Comparison of ENCODE assay signal across 8 cellular contexts in genomic region chr6:31272856-31273626, GRCh38. TPM values are rescaled to one million over a fixed set of nuclear protein-coding genes. Genes with fewer than 3 reads are reported as not detected.
DNase-seq lines count a peak whose midpoint lies in the region; FAIRE-seq and TF ChIP-seq lines count a peak whose summit lies in the region.

No MANE protein-coding gene starts in this region.

- H3K9me2 ChIP-seq in OCI-LY7 (ENCODE audit: insufficient read depth, low read length), result no peaks in the 10 kb centered on the region

- peaks cover 41% of the 10 kb centered on the region for H3K4me1 ChIP-seq in CD8-positive, alpha-beta memory T cell (ENCODE audit: insufficient read depth, low read length)
- H3K4me1 ChIP-seq in OCI-LY7 (ENCODE audit: insufficient read depth, low read length, poor library complexity, severe bottlenecking), result peaks cover 68% of the 10 kb centered on the region
- H3K4me1 ChIP-seq in effector memory CD4-positive, alpha-beta T cell (ENCODE audit: control insufficient read depth, insufficient read depth, low read length, poor library complexity, severe bottlenecking), result peaks cover 32% of the 10 kb centered on the region

- H3K27ac ChIP-seq in CD8-positive, alpha-beta memory T cell (ENCODE audit: low read depth, low read length), result peak overlapping the region; percentile 89
- peak overlapping the region; percentile 61 for H3K27ac ChIP-seq in OCI-LY7 (ENCODE audit: low read depth, low read length, poor library complexity, severe bottlenecking)
- H3K27ac ChIP-seq in effector memory CD4-positive, alpha-beta T cell (ENCODE audit: insufficient read depth, low read length, poor library complexity, severe bottlenecking), result peak overlapping the region; percentile 99

- BruUV-seq in OCI-LY7 (replicated peaks; lab: Mats Ljungman, UMichigan), result no TSS peak

- no peaks in the 10 kb centered on the region for H4K20me1 ChIP-seq in OCI-LY7 (ENCODE audit: insufficient read depth, low read length)

- FAIRE-seq in H54 (lab: Jason Lieb, UNC), result no peak

- TF ChIP-seq CTCF in OCI-LY7 (conservative IDR thresholded peaks at IDR 0.05; ENCODE audit: low read length) (no peak), osteocyte (IDR thresholded peaks at IDR 0.05) (no peak)

- H3K27me3 Mint-ChIP-seq in CD8-positive, alpha-beta memory T cell, result peaks cover 0 to 16% of the 10 kb centered on the region in 2 donors
- peaks cover 48% of the 10 kb centered on the region for H3K27me3 Mint-ChIP-seq in osteocyte (ENCODE audit: unreplicated experiment)

- intact Hi-C loops in OCI-LY7 (cut with micrococcal nuclease; ENCODE audit: unreplicated experiment), result loop anchor here (1.0 to 2.0 kb wide), 2 partner anchors 76 to 84 kb away; partner anchors contain the start of gene HLA-B

- peak overlapping the region; percentile 94 to 100 (median 98) for H3K4me3 Mint-ChIP-seq in CD8-positive, alpha-beta memory T cell
- peak overlapping the region; percentile 76 for H3K4me3 Mint-ChIP-seq in osteocyte (ENCODE audit: unreplicated experiment)

- H2AFZ ChIP-seq in OCI-LY7 (ENCODE audit: low read length), result peak overlapping the region; percentile 70; the same call in 1 of the 2 replicates

- peaks cover 46 to 58% (median 50%) of the 10 kb centered on the region in 3 donors for H3K4me1 Mint-ChIP-seq in CD8-positive, alpha-beta memory T cell
- H3K4me1 Mint-ChIP-seq in osteocyte (ENCODE audit: unreplicated experiment), result peaks cover 20% of the 10 kb centered on the region

- peak overlapping the region; percentile 99 to 100 (median 100) for H3K27ac Mint-ChIP-seq in CD8-positive, alpha-beta memory T cell
- peak overlapping the region; percentile 81 for H3K27ac Mint-ChIP-seq in osteocyte (ENCODE audit: unreplicated experiment)

- peaks cover 24% of the 10 kb centered on the region for H3K36me3 ChIP-seq in CD8-positive, alpha-beta memory T cell (ENCODE audit: insufficient read depth, low read length)
- H3K36me3 ChIP-seq in OCI-LY7 (ENCODE audit: insufficient read depth, low read length), result peaks cover 24% of the 10 kb centered on the region
- peaks cover 35% of the 10 kb centered on the region for H3K36me3 ChIP-seq in effector memory CD4-positive, alpha-beta T cell (ENCODE audit: control insufficient read depth, insufficient read depth, low read length)

- no peaks in the 10 kb centered on the region for H3K27me3 ChIP-seq in CD8-positive, alpha-beta memory T cell (ENCODE audit: insufficient read depth, low read length, poor library complexity, severe bottlenecking)
- H3K27me3 ChIP-seq in effector memory CD4-positive, alpha-beta T cell (replicated peaks; ENCODE audit: control insufficient read depth, insufficient read depth, low read length, poor library complexity, severe bottlenecking), result no peaks in the 10 kb centered on the region

- TF ChIP-seq POLR2A in H54 (IDR thresholded peaks at IDR 0.05; ENCODE audit: low read depth, low read length), result no peak

- POLR2A ChIA-PET in CD8-positive, alpha-beta memory T cell (lab: Charles Lee), result interaction anchor here (0.5 to 3.8 kb wide), 10 partner anchors 13 to 634 kb away, joined by 3 to 35 read pairs (median 6); no protein-coding TSS in a partner anchor
- POLR2A ChIA-PET in OCI-LY7 (lab: Charles Lee), result no interaction called here

- no peaks in the 10 kb centered on the region for H3K9me3 ChIP-seq in CD8-positive, alpha-beta memory T cell (ENCODE audit: low read length)
- H3K9me3 ChIP-seq in OCI-LY7 (ENCODE audit: low read length), result no peaks in the 10 kb centered on the region
- no peaks in the 10 kb centered on the region for H3K9me3 ChIP-seq in effector memory CD4-positive, alpha-beta T cell (ENCODE audit: control insufficient read depth, low read length)

- H3K4me3 ChIP-seq in CD8-positive, alpha-beta memory T cell (ENCODE audit: low read length), result peak overlapping the region; percentile 78
- H3K4me3 ChIP-seq in OCI-LY7 (ENCODE audit: low read depth, low read length, poor library complexity, severe bottlenecking), result peak overlapping the region; percentile 91
- peak overlapping the region; percentile 93 for H3K4me3 ChIP-seq in effector memory CD4-positive, alpha-beta T cell (ENCODE audit: insufficient read depth, low read depth, low read length, poor library complexity, severe bottlenecking)

- H3K9me3 Mint-ChIP-seq in CD8-positive, alpha-beta memory T cell, result peaks cover 0 to 2% (median 0%) of the 10 kb centered on the region in 5 donors
- H3K9me3 Mint-ChIP-seq in osteocyte (ENCODE audit: unreplicated experiment), result no peaks in the 10 kb centered on the region

- CTCF ChIA-PET in CD8-positive, alpha-beta memory T cell (lab: Charles Lee), result interaction anchor here (1.0 to 2.1 kb wide), 3 partner anchors 73 to 94 kb away, joined by 3 to 13 read pairs (median 11); no protein-coding TSS in a partner anchor
- CTCF ChIA-PET in OCI-LY7 (lab: Charles Lee; ENCODE audit: unreplicated experiment), result no interaction called here

- peaks cover 16 to 48% (median 28%) of the 10 kb centered on the region in 3 donors for H3K36me3 Mint-ChIP-seq in CD8-positive, alpha-beta memory T cell
- H3K36me3 Mint-ChIP-seq in osteocyte (ENCODE audit: unreplicated experiment), result peaks cover 21% of the 10 kb centered on the region

- H3K79me2 ChIP-seq in OCI-LY7 (ENCODE audit: insufficient read depth, low read depth, low read length), result peaks cover 8% of the 10 kb centered on the region; the same call in 1 of the 2 replicates

- peak in 2 of 5 donors; percentile 41 to 53 for DNase-seq in CD8-positive, alpha-beta memory T cell
- DNase-seq in OCI-LY7 (ENCODE audit: low spot score), result peak; percentile 42
- no peak for DNase-seq in effector memory CD4-positive, alpha-beta T cell
- no peak for DNase-seq in osteocyte (ENCODE audit: extremely low spot score, unreplicated experiment)
- no peak for DNase-seq in H54 (ENCODE audit: insufficient read length, low spot score)
- no peak for DNase-seq in KG1 (lab: John Stamatoyannopoulos, UW)
- DNase-seq in inferior parietal cortex (ENCODE audit: extremely low spot score), result no peak
- no peak for DNase-seq in mucosa of gallbladder (ENCODE audit: low spot score)

- peak overlapping the region; percentile 83 for H3K4me2 ChIP-seq in OCI-LY7 (ENCODE audit: low read length)

RNA-seq across cellular contexts. Expression of gene HLA-C, which starts 1.1 kb away (rescaled TPM):
- 100 to 1,000 TPM; 823 to 860 TPM for total RNA-seq in CD8-positive, alpha-beta memory T cell
- polyA plus RNA-seq in CD8-positive, alpha-beta memory T cell, result 4,018 TPM
- total RNA-seq in OCI-LY7 (2014; rRNA removed; shearing (Covaris generic)), result 333 and 406 TPM in 2 replicates
- 404 and 419 TPM in 2 replicates for total RNA-seq in OCI-LY7 (2022)
- 408 and 450 TPM in 2 replicates for total RNA-seq in osteocyte
- total RNA-seq in mucosa of gallbladder, result 601 TPM
